Comparison of ENCODE assay signal across 8 cellular contexts in the genomic region with DNA sequence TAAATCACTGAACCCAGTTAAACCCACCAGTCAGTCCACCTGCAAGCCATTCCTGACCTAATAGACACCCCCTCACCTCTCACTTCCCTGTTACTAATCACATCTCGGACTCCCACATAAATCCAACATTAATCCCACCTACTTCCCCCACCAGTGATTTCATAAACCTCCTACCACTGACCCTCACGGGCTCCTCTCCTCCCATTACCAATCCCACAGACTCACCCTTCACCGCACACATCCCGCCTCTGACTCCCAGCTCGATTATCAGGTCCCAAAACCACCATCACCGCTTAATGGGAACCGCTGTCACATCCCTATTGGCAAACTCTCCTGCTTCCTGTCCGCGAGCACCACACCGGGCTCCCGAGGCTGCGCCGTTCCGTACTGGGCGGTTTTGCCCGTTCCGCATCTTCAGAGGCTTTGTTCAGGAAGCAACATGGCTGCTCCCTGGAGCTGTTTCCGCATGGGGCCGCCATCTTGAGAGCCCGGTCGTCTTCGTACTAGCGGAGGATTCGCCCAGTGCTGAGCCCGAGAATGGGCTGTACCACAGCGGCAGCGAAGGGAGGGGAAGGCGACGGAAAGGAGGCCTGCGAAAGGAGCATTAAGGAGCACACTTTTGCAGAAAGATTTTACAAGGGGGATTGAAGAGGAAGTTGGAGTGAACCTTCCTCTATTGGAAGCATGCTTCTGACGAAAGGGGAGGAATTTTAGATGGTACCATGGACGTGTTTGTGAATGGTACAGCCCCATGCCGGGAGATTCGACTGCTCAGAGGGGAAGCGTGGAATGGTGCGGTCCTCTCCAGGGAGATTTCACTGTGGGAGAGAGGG. TPM values are rescaled to one million over a fixed set of nuclear protein-coding genes. Genes with fewer than 3 reads are reported as not detected.
DNase-seq lines count a peak whose midpoint lies in the region; ATAC-seq and TF ChIP-seq lines count a peak whose summit lies in the region.

A gene (minus strand): TSS at position 502 of the 833 bp plus-strand sequence. CDS start 1,825 bp downstream, outside the sequence.

- no peaks in the 10 kb centered on the region for H3K27me3 ChIP-seq in endocrine pancreas (ENCODE audit: control insufficient read depth, insufficient read depth, low read length)
- no peaks in the 10 kb centered on the region for H3K27me3 ChIP-seq in lower lobe of right lung (ENCODE audit: low read depth)
- H3K27me3 ChIP-seq in HAP-1 (ENCODE audit: low read depth) = no peaks in the 10 kb centered on the region

- ATAC-seq in GM19438 (IDR thresholded peaks at IDR 0.05; ENCODE audit: low read depth, unreplicated experiment) (peak; percentile 91), lower lobe of right lung (peak; percentile 97 to 100), HG03520 (IDR thresholded peaks at IDR 0.05; ENCODE audit: unreplicated experiment) (no peak)

- H3K36me3 ChIP-seq in endocrine pancreas (ENCODE audit: control insufficient read depth, insufficient read depth, low read length) = no peaks in the 10 kb centered on the region
- no peaks in the 10 kb centered on the region for H3K36me3 ChIP-seq in lower lobe of right lung
- H3K36me3 ChIP-seq in HAP-1 (replicated peaks) = no peaks in the 10 kb centered on the region

- no peak for TF ChIP-seq CTCF in lower lobe of right lung (IDR thresholded peaks at IDR 0.05)

- peak; percentile 85 for DNase-seq in NCI-H2196 treated with DMSO at 0.1 percent for 48 hours (lab: John Stamatoyannopoulos, UW; ENCODE audit: unreplicated experiment)
- DNase-seq in activated CD8-positive, alpha-beta memory T cell treated with anti-CD3 and anti-CD28 coated beads, Interleukin-2, amount 50 U/mL, for 1 hour (ENCODE audit: extremely low read depth) = peak; percentile 19
- peak; percentile 82 for DNase-seq in lower lobe of right lung
- DNase-seq in stimulated activated CD4-positive, alpha-beta T cell treated with anti-CD3 and anti-CD28 coated beads, Interleukin-4, amount 100 ng/mL, for 24 hours = peak; percentile 36
- no peak for DNase-seq in HAP-1 (ENCODE audit: low spot score in 2 of 2)

- H3K9ac ChIP-seq in endocrine pancreas (ENCODE audit: control insufficient read depth, insufficient read depth, low read length) = no peak within 1 kb of the TSS

- in situ Hi-C loops in HAP-1 (cut with MboI; ENCODE audit: low sequenced_read_pairs) = no loop called here

- H3K9me3 ChIP-seq in endocrine pancreas (ENCODE audit: control insufficient read depth, low read length) (peaks cover 5% of the 10 kb centered on the region), lower lobe of right lung (peaks cover 51% of the 10 kb centered on the region), HAP-1 (no peaks in the 10 kb centered on the region)

- peak within 1 kb of the TSS; percentile 74 for H3K27ac ChIP-seq in lower lobe of right lung

- H3K4me1 ChIP-seq in endocrine pancreas (ENCODE audit: control insufficient read depth, insufficient read depth, low read length) (no peaks in the 10 kb centered on the region), lower lobe of right lung (no peaks in the 10 kb centered on the region), HAP-1 (no peaks in the 10 kb centered on the region)

- intact Hi-C loops in lower lobe of right lung (cut with DNase I) = no loop called here

- H3K4me3 ChIP-seq in endocrine pancreas (ENCODE audit: control insufficient read depth, insufficient read depth, low read length) = peak within 1 kb of the TSS; percentile 53
- peak within 1 kb of the TSS; percentile 52 for H3K4me3 ChIP-seq in lower lobe of right lung
- H3K4me3 ChIP-seq in HAP-1 = no peak within 1 kb of the TSS

RNA-seq across cellular contexts. Expression of the gene that starts here (rescaled TPM):
- 2.0 TPM for total RNA-seq in lower lobe of right lung

Comparison
In these comparisons a context has a peak if more than half of its experiments do, and no peak if none do; other contexts are left out.
1. DNase-seq: peak in NCI-H2196 treated with DMSO at 0.1 percent for 48 hours (single experiment), activated CD8-positive, alpha-beta memory T cell treated with anti-CD3 and anti-CD28 coated beads, Interleukin-2, amount 50 U/mL, for 1 hour (single experiment), lower lobe of right lung (single experiment) and stimulated activated CD4-positive, alpha-beta T cell treated with anti-CD3 and anti-CD28 coated beads, Interleukin-4, amount 100 ng/mL, for 24 hours (single experiment); none in HAP-1 (0 of 2).